8 cellular contexts compared by ENCODE assay signal in the genomic region with DNA sequence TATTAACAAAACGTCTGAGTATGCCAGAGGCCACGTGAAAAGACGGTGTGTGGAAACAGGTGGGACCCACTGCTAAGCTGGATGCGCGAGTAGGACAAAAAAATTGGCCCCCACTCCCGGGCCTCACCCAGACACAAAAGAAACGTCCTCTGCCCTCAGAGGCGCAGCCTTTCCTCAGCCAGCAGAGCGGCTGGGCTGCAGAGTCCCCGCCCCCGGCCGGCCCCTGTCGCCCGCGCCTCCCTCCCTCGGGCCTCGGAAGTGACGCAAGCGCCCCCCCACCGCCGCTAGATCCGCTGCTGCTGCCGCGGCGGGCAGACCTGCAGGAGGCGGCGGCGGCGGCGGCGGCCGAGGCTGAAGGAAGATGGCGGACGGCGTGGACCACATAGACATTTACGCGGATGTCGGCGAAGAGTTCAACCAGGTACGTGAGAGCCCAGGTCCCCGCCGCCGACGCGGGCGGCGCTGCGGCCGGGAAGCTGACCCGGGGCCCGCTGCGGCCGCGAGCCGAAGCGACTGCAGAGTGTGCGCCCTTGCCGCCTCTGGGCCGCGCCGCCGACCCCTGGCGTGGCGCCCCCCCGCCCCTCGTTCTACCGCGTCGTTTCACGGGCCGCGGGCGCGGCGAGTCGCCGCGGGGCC. TPM values are rescaled to one million over a fixed set of nuclear protein-coding genes. Genes with fewer than 3 reads are reported as not detected.
A peak's percentile ranks its signal among the peaks of the same experiment; 100 is the strongest.
DNase-seq lines count a peak whose midpoint lies in the region; ATAC-seq and TF ChIP-seq lines count a peak whose summit lies in the region.

A gene with protein sequence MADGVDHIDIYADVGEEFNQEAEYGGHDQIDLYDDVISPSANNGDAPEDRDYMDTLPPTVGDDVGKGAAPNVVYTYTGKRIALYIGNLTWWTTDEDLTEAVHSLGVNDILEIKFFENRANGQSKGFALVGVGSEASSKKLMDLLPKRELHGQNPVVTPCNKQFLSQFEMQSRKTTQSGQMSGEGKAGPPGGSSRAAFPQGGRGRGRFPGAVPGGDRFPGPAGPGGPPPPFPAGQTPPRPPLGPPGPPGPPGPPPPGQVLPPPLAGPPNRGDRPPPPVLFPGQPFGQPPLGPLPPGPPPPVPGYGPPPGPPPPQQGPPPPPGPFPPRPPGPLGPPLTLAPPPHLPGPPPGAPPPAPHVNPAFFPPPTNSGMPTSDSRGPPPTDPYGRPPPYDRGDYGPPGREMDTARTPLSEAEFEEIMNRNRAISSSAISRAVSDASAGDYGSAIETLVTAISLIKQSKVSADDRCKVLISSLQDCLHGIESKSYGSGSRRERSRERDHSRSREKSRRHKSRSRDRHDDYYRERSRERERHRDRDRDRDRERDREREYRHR (plus strand): TSS at position 284 of the 636 bp plus-strand sequence. CDS start 78 bp downstream, at position 362.

- TF ChIP-seq CTCF in PC-3 (conservative IDR thresholded peaks at IDR 0.05; ENCODE audit: low read depth, low read length), result no peak

- DNase-seq in DMS53 (lab: John Stamatoyannopoulos, UW), result peak; percentile 99
- peak; percentile 84 for DNase-seq in Jurkat, Clone E6-1 (ENCODE audit: low read depth, low spot score)
- peak; percentile 94 for DNase-seq in PC-3
- DNase-seq in activated T-cell treated with anti-CD3 and anti-CD28 coated beads for 48 hours (ENCODE audit: low read depth), result peak; percentile 96
- DNase-seq in epithelial cell of prostate (ENCODE audit: low read depth, low spot score), result peak; percentile 40
- peak; percentile 96 for DNase-seq in mucosa of gallbladder (ENCODE audit: low spot score)
- peak; percentile 97 for DNase-seq in stimulated activated CD8-positive, alpha-beta memory T cell treated with anti-CD3 and anti-CD28 coated beads, Interleukin-4, amount 100 ng/mL, for 24 hours (ENCODE audit: low read depth)

- peak within 1 kb of the TSS; percentile 80 for H3K4me3 ChIP-seq in Jurkat, Clone E6-1 (ENCODE audit: low read length)
- H3K4me3 ChIP-seq in PC-3 (ENCODE audit: low read length), result peak within 1 kb of the TSS; percentile 100

- ATAC-seq in GM21717 (IDR thresholded peaks at IDR 0.05; ENCODE audit: unreplicated experiment) (peak; percentile 92), PC-3 (peak; percentile 95)

- H3K9me3 ChIP-seq in PC-3 (ENCODE audit: low read length), result no peaks in the 10 kb centered on the region

- H3K79me2 ChIP-seq in PC-3 (ENCODE audit: low read length), result peaks cover 49% of the 10 kb centered on the region

- H3K36me3 ChIP-seq in PC-3 (ENCODE audit: low read depth, low read length), result no peaks in the 10 kb centered on the region; the same call in 1 of the 2 replicates

- no peaks in the 10 kb centered on the region for H3K27me3 ChIP-seq in PC-3 (ENCODE audit: low read length)

- H3K9me2 ChIP-seq in PC-3 (replicated peaks; ENCODE audit: low read length), result no peaks in the 10 kb centered on the region

- H3K9ac ChIP-seq in PC-3 (ENCODE audit: low read length), result peak within 1 kb of the TSS; percentile 95

- peak within 1 kb of the TSS; percentile 28 for H3K27ac ChIP-seq in PC-3 (ENCODE audit: low read length)
- H3K27ac ChIP-seq in epithelial cell of prostate, result peak within 1 kb of the TSS; percentile 78

- peak within 1 kb of the TSS; percentile 86 for H2AFZ ChIP-seq in PC-3 (ENCODE audit: low read length)

- CTCF ChIA-PET in PC-3 (lab: Charles Lee), result interaction anchor here (0.6 kb wide), 1 partner anchor 26 kb away, joined by 6 read pairs; no protein-coding TSS in a partner anchor

- no TSS peak for BruUV-seq in PC-3 (replicated peaks; lab: Mats Ljungman, UMichigan)

- H4K20me1 ChIP-seq in PC-3 (ENCODE audit: low read length), result peaks cover 33% of the 10 kb centered on the region

- intact Hi-C loops in PC-3 (cut with micrococcal nuclease), result no loop called here

- no peaks in the 10 kb centered on the region for H3F3A ChIP-seq in PC-3 (ENCODE audit: low read length, unreplicated experiment)

- H3K4me2 ChIP-seq in PC-3 (ENCODE audit: low read length), result peak within 1 kb of the TSS; percentile 91

- POLR2A ChIA-PET in PC-3 (lab: Charles Lee; ENCODE audit: unreplicated experiment), result no interaction called here

- H3K4me1 ChIP-seq in PC-3 (ENCODE audit: insufficient read depth, low read length), result peaks cover 13% of the 10 kb centered on the region

RNA-seq across cellular contexts. Expression of the gene that starts here (rescaled TPM):
- polyA plus RNA-seq in Jurkat, Clone E6-1 (2012; ENCODE audit: insufficient read depth, insufficient read length), result 273 TPM
- total RNA-seq in PC-3 (2014; rRNA removed) (94.6 and 96.7 TPM in 2 replicates), mucosa of gallbladder (44.7 TPM)

Comparison
In these comparisons a context has a peak if more than half of its experiments do, and no peak if none do; other contexts are left out.
1. Peak in every context shown above with its lines: DNase-seq, ATAC-seq, H3K4me3 ChIP-seq and H3K27ac ChIP-seq.
2. DNase-seq: peak in every context shown above with its lines; median percentile 99 in DMS53; 97 in stimulated activated CD8-positive, alpha-beta memory T cell treated with anti-CD3 and anti-CD28 coated beads, Interleukin-4, amount 100 ng/mL, for 24 hours; 96 in activated T-cell treated with anti-CD3 and anti-CD28 coated beads for 48 hours; 96 in mucosa of gallbladder; 94 in PC-3; 84 in Jurkat, Clone E6-1; 40 in epithelial cell of prostate.